In genomic region chr16:88773812-88774291, GRCh38 we compare ENCODE assay signal across 1 cellular context.
TF ChIP-seq lines count a peak whose summit lies in the region.

No MANE protein-coding gene starts in this region.

TF ChIP-seq in K562, 482 proteins besides CTCF, POLR2A, EP300 and RAD21 (continued from another document and continues in another):
- TF ChIP-seq ZNF146 (CRISPR knock-in tag; IDR thresholded peaks at IDR 0.05; ENCODE audit: unreplicated experiment): no peak
- no peak for TF ChIP-seq MGA (IDR thresholded peaks at IDR 0.05)
- TF ChIP-seq GABPB2 (CRISPR knock-in tag; conservative IDR thresholded peaks at IDR 0.05): no peak
- TF ChIP-seq SAFB (IDR thresholded peaks at IDR 0.05; ENCODE audit: borderline replicate concordance, low read depth, low read length): no peak
- TF ChIP-seq KLF16 (IDR thresholded peaks at IDR 0.05): peak; percentile 95
- TF ChIP-seq MCM3 (IDR thresholded peaks at IDR 0.05): no peak
- no peak for TF ChIP-seq SREBF2 (CRISPR knock-in tag; IDR thresholded peaks at IDR 0.05)
- TF ChIP-seq ZNF561 (CRISPR knock-in tag; conservative IDR thresholded peaks at IDR 0.05): 0 out of 2 replicates have a peak, but pooled peaks have one; percentile 16
- TF ChIP-seq HEY1 (CRISPR knock-in tag; IDR thresholded peaks at IDR 0.05; ENCODE audit: borderline replicate concordance): no peak
- TF ChIP-seq DDX20 (tag; IDR thresholded peaks at IDR 0.05; ENCODE audit: low read depth): no peak
- peak; percentile 98 for TF ChIP-seq TCF3 (CRISPR knock-in tag; IDR thresholded peaks at IDR 0.05)
- TF ChIP-seq ZNF282 (CRISPR knock-in tag; IDR thresholded peaks at IDR 0.05): no peak
- peak; percentile 52 for TF ChIP-seq ZNF24 (IDR thresholded peaks at IDR 0.05)
- peak; percentile 87 for TF ChIP-seq KLF1 (tag; IDR thresholded peaks at IDR 0.05)
- no peak for TF ChIP-seq MYBL2 (IDR thresholded peaks at IDR 0.05; ENCODE audit: low read depth)
- TF ChIP-seq MYBL2 (CRISPR knock-in tag; IDR thresholded peaks at IDR 0.05; ENCODE audit: borderline replicate concordance): no peak
- TF ChIP-seq SMARCA5 (IDR thresholded peaks at IDR 0.05): no peak; the same call in 1 of the 2 replicates
- TF ChIP-seq ZNF75A (CRISPR knock-in tag; IDR thresholded peaks at IDR 0.05): 0 out of 2 replicates have a peak, but pooled peaks have one; percentile 7
- 0 out of 2 replicates have a peak, but pooled peaks have one; percentile 32 for TF ChIP-seq NFXL1 (CRISPR knock-in tag; IDR thresholded peaks at IDR 0.05)
- TF ChIP-seq NONO (IDR thresholded peaks at IDR 0.05; ENCODE audit: low read depth in 2 of 2, low read length in 1 of 2): no peak
- TF ChIP-seq NCOA6 (IDR thresholded peaks at IDR 0.05): no peak
- TF ChIP-seq AFF4 (CRISPR knock-in tag; IDR thresholded peaks at IDR 0.05): peak; percentile 60; the same call in 1 of the 2 replicates
- peak; percentile 45 to 78; a peak in 3 of 4 replicates for TF ChIP-seq TBL1XR1 (IDR thresholded peaks at IDR 0.05; ENCODE audit: low read length in 2 of 2)
- peak; percentile 96 for TF ChIP-seq SMARCA4 (IDR thresholded peaks at IDR 0.05)
- TF ChIP-seq RBM34 (IDR thresholded peaks at IDR 0.05; ENCODE audit: borderline replicate concordance, insufficient read depth, low read length): no peak
- peak; percentile 25; the same call in 1 of the 2 replicates for TF ChIP-seq ETV5 (CRISPR knock-in tag; IDR thresholded peaks at IDR 0.05; ENCODE audit: low read depth)
- TF ChIP-seq RFX1 (IDR thresholded peaks at IDR 0.05): no peak
- TF ChIP-seq CBX8 (IDR thresholded peaks at IDR 0.05; ENCODE audit: borderline replicate concordance, extremely low read depth, low read depth, low read length, poor library complexity, severe bottlenecking): no peak
- TF ChIP-seq CREB3 (tag; conservative IDR thresholded peaks at IDR 0.05; ENCODE audit: low read depth): no peak
- TF ChIP-seq ZNF274 (IDR thresholded peaks at IDR 0.05; ENCODE audit: borderline replicate concordance, low read depth, low read length): peak; percentile 34; the same call in 1 of the 2 replicates
- TF ChIP-seq BRD4 (IDR thresholded peaks at IDR 0.05): no peak
- 0 out of 2 replicates have a peak, but pooled peaks have one; percentile 46 for TF ChIP-seq ZNF134 (CRISPR knock-in tag; conservative IDR thresholded peaks at IDR 0.05)
- no peak for TF ChIP-seq EWSR1 (IDR thresholded peaks at IDR 0.05; ENCODE audit: borderline replicate concordance, low read depth, partially characterized antibody)
- no peak for TF ChIP-seq FOXA1 (IDR thresholded peaks at IDR 0.05; ENCODE audit: borderline replicate concordance)
- no peak for TF ChIP-seq ZNF586 (CRISPR knock-in tag; conservative IDR thresholded peaks at IDR 0.05)
- peak; percentile 72; the same call in 1 of the 2 replicates for TF ChIP-seq STAT5A (IDR thresholded peaks at IDR 0.05; ENCODE audit: borderline replicate concordance, low read length)
- TF ChIP-seq ZBTB2 (IDR thresholded peaks at IDR 0.05): peak; percentile 89
- TF ChIP-seq SP2 (IDR thresholded peaks at IDR 0.05; ENCODE audit: extremely low read depth, low read depth, low read length, poor library complexity, severe bottlenecking): no peak
- no peak for TF ChIP-seq ATF6 (CRISPR knock-in tag; IDR thresholded peaks at IDR 0.05)
- TF ChIP-seq RBM39 (optimal IDR thresholded peaks at IDR 0.05; ENCODE audit: low read depth, low read length): no peak
- TF ChIP-seq RBBP5 (IDR thresholded peaks at IDR 0.05; ENCODE audit: borderline replicate concordance, insufficient read depth, low read length, poor library complexity, severe bottlenecking): peak; percentile 46
- TF ChIP-seq KLF10 (CRISPR knock-in tag; IDR thresholded peaks at IDR 0.05): no peak
- no peak for TF ChIP-seq ZNF764 (CRISPR knock-in tag; IDR thresholded peaks at IDR 0.05; ENCODE audit: low read depth)
- TF ChIP-seq ZBTB9 (CRISPR knock-in tag; IDR thresholded peaks at IDR 0.05): peak; percentile 91; the same call in 1 of the 2 replicates
- TF ChIP-seq ZSCAN32 (CRISPR knock-in tag; IDR thresholded peaks at IDR 0.05): no peak
- TF ChIP-seq RUNX1 (IDR thresholded peaks at IDR 0.05; ENCODE audit: low read depth): 0 out of 2 replicates have a peak, but pooled peaks have one; percentile 70
- no peak for TF ChIP-seq COPS2 (conservative IDR thresholded peaks at IDR 0.05)
- TF ChIP-seq NELFE (IDR thresholded peaks at IDR 0.05; ENCODE audit: insufficient read depth, insufficient read length): no peak
